In the genomic region with DNA sequence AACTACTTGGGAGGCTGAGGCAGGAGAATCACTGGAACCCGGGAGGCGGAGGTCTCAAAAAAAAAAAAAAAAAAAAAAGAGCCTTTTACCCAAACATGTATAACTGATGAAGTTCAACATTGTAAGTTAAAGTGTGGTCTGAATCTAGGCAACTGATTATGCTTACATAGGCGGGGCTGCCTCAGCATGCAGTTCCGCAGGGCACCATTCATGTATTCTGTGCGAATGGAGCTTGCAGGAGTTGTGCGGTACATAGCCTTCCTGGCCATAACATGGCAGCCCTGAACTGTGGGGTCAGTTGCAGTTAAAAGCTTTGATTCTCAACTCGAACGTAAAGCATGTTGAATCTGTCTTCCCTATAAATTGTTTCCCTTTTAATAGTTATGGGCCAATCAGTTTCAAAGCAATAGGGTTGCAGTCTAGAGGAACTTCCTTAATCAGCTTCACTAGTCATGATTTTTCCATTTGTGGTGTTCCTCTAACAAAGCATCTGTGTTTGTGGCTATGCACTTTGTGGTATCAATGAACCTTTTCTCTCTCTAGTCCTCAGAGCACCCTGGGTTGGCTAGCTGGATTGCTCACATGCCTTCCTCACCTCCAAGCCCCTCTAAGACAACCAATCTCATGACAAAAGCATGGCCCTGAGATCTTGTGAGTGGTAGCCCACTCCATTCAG, we compare ENCODE assay signal across 13 cellular contexts. TPM values are rescaled to one million over a fixed set of nuclear protein-coding genes. Genes with fewer than 3 reads are reported as not detected.
DNase-seq lines count a peak whose midpoint lies in the region; ATAC-seq and TF ChIP-seq lines count a peak whose summit lies in the region.
"Had no signal": no experiment of that assay in that cellular context is flagged by ENCODE, and none has a peak within 500 bp of the region (broad histone marks: within the 10 kb centered on the region; RNA-seq: fewer than 3 reads in every experiment).

No MANE protein-coding gene starts in this region.

- H3K4me1 ChIP-seq in left lung = peaks cover 0 to 15% of the 10 kb centered on the region in 2 donors
- H3K4me1 ChIP-seq: HAP-1 had no signal

- H3K9me3 Mint-ChIP-seq in type B pancreatic cell = no peaks in the 10 kb centered on the region

- no peaks in the 10 kb centered on the region for H3K27me3 ChIP-seq in left lung

- TF ChIP-seq CTCF in left lung (IDR thresholded peaks at IDR 0.05) (no peak), type B pancreatic cell (conservative IDR thresholded peaks at IDR 0.05) (no peak)

- H3K4me1 Mint-ChIP-seq in type B pancreatic cell (ENCODE audit: unreplicated experiment) (peaks cover 15% of the 10 kb centered on the region), T-helper 17 cell (peaks cover 2% of the 10 kb centered on the region)

- H3K27ac ChIP-seq in left lung = no peak overlapping the region
- H3K27ac ChIP-seq: PC-9 had no signal

- H3K9me3 ChIP-seq in left lung (no peaks in the 10 kb centered on the region), T-helper 17 cell (ENCODE audit: control insufficient read depth, low read length, poor library complexity, severe bottlenecking) (no peaks in the 10 kb centered on the region)
- H3K9me3 ChIP-seq: HAP-1 had no signal

- ATAC-seq in left lung = peak; percentile 41
- no peak for ATAC-seq in T-helper 17 cell

- DNase-seq in NOMO-1 (lab: John Stamatoyannopoulos, UW; ENCODE audit: unreplicated experiment in 2 of 2) = peak; percentile 30 to 90
- no peak for DNase-seq in NOMO-1 treated with dmso at 0.1 percent for 144 hours (lab: John Stamatoyannopoulos, UW; ENCODE audit: unreplicated experiment)
- peak; percentile 79 for DNase-seq in SIG-M5 treated with dmso at 0.1 percent for 504 hours (lab: John Stamatoyannopoulos, UW; ENCODE audit: unreplicated experiment)
- no peak for DNase-seq in left lung
- DNase-seq in type B pancreatic cell (ENCODE audit: extremely low spot score, unreplicated experiment) = no peak
- DNase-seq in middle frontal gyrus (ENCODE audit: extremely low spot score, low spot score) = no peak
- no peak for DNase-seq in NCI-H345 treated with DMSO at 0.1 percent for 48 hours (lab: John Stamatoyannopoulos, UW; ENCODE audit: unreplicated experiment)
- no peak for DNase-seq in T-helper 17 cell
- DNase-seq: 8988T, NCI-H2081, PC-9, T-helper 9 cell had no signal

- H3K36me3 ChIP-seq in left lung = peaks cover 0 to 18% of the 10 kb centered on the region in 2 donors

- H3K4me3 ChIP-seq in left lung = no peak overlapping the region
- H3K4me3 ChIP-seq: HAP-1, PC-9 had no signal

- H3K4me3 Mint-ChIP-seq in type B pancreatic cell = no peak overlapping the region
- H3K4me3 Mint-ChIP-seq in T-helper 17 cell = no peak overlapping the region

- peaks cover 5% of the 10 kb centered on the region for H3K36me3 Mint-ChIP-seq in type B pancreatic cell
- H3K36me3 Mint-ChIP-seq in T-helper 17 cell (ENCODE audit: low read depth) = no peaks in the 10 kb centered on the region

- no peaks in the 10 kb centered on the region for H3K27me3 Mint-ChIP-seq in type B pancreatic cell
- H3K27me3 Mint-ChIP-seq in T-helper 17 cell = no peaks in the 10 kb centered on the region

- intact Hi-C loops in left lung (cut with DNase I) = no loop called here

- H3K27ac Mint-ChIP-seq in type B pancreatic cell (peak overlapping the region; percentile 11), T-helper 17 cell (no peak overlapping the region)

RNA-seq across cellular contexts. Expression of a gene that starts 30.6 kb away (rescaled TPM):
- 10 to 100 TPM in 1 of 2 donors, 1 to 10 TPM in 1; 7.9 to 10.4 TPM for total RNA-seq in left lung
- total RNA-seq in type B pancreatic cell (ENCODE audit: low replicate concordance) = 8.3 and 21.5 TPM in 2 replicates
- 10 to 100 TPM; 13.6 to 22.5 TPM for total RNA-seq in T-helper 17 cell

RNA-seq across cellular contexts. Expression of a gene that starts 36.4 kb away (rescaled TPM):
- 10 to 100 TPM; 16.9 to 21.9 TPM for total RNA-seq in left lung
- 11.3 and 13.1 TPM in 2 replicates for total RNA-seq in type B pancreatic cell (ENCODE audit: low replicate concordance)
- 1 to 10 TPM; 1.7 to 8.0 TPM for total RNA-seq in T-helper 17 cell

Comparison
In these comparisons a context has a peak if more than half of its experiments do, and no peak if none do; other contexts are left out.
1. DNase-seq: peak in NOMO-1 (2 of 2) and SIG-M5 treated with dmso at 0.1 percent for 504 hours (single experiment); none in NOMO-1 treated with dmso at 0.1 percent for 144 hours (single experiment), left lung (0 of 2), type B pancreatic cell (single experiment), middle frontal gyrus (single experiment), NCI-H345 treated with DMSO at 0.1 percent for 48 hours (single experiment) and T-helper 17 cell (0 of 3).